ENCODE assay signal across 8 cellular contexts in genomic region chr1:32014937-32015363, GRCh38. TPM values are rescaled to one million over a fixed set of nuclear protein-coding genes. Genes with fewer than 3 reads are reported as not detected.
DNase-seq lines count a peak whose midpoint lies in the region; ATAC-seq and TF ChIP-seq lines count a peak whose summit lies in the region.

No MANE protein-coding gene starts in this region.

- H3K4me3 ChIP-seq in BJ (ENCODE audit: low read depth, low read length), result peak overlapping the region; percentile 88
- H3K4me3 ChIP-seq in muscle layer of colon (ENCODE audit: low read depth in 1 of 2, low read length in 2 of 2), result peak overlapping the region; percentile 92 to 100

- no peaks in the 10 kb centered on the region for H3K9me3 ChIP-seq in KOPT-K1 (ENCODE audit: insufficient read depth, low read length, poor library complexity, severe bottlenecking)
- no peaks in the 10 kb centered on the region for H3K9me3 ChIP-seq in muscle layer of colon (ENCODE audit: low read length)

- no peaks in the 10 kb centered on the region for H3K9me3 Mint-ChIP-seq in central memory CD8-positive, alpha-beta T cell

- peak overlapping the region; percentile 90 for H3K27ac ChIP-seq in KOPT-K1 (ENCODE audit: low read depth, low read length, poor library complexity, severe bottlenecking)
- H3K27ac ChIP-seq in muscle layer of colon (ENCODE audit: low read depth, low read length), result peak overlapping the region; percentile 95

- peaks cover 21% of the 10 kb centered on the region for H3K4me1 ChIP-seq in muscle layer of colon (ENCODE audit: insufficient read depth, low read length)

- H3K27me3 ChIP-seq in BJ (ENCODE audit: control insufficient read depth, insufficient read depth, low read length) (no peaks in the 10 kb centered on the region), muscle layer of colon (ENCODE audit: control insufficient read depth in 1 of 2, insufficient read depth in 2 of 2, low read length in 2 of 2) (no peaks in the 10 kb centered on the region)

- peak overlapping the region; percentile 97 for H3K9ac ChIP-seq in muscle layer of colon (ENCODE audit: low read length)

- H3K27me3 Mint-ChIP-seq in central memory CD8-positive, alpha-beta T cell, result no peaks in the 10 kb centered on the region

- H3K4me1 Mint-ChIP-seq in central memory CD8-positive, alpha-beta T cell, result peaks cover 49% of the 10 kb centered on the region

- CTCF ChIA-PET in BJ (lab: Yijun Ruan, JAX), result interaction anchor here (1.0 to 2.2 kb wide), 3 partner anchors 33 to 386 kb away, joined by 3 to 8 read pairs (median 4); no protein-coding TSS in a partner anchor

- TF ChIP-seq CTCF in BJ (IDR thresholded peaks at IDR 0.05; ENCODE audit: insufficient read depth, low read depth, low read length), result no peak

- DNase-seq in BJ (ENCODE audit: low read depth) (no peak), posterior cingulate gyrus (no peak), COR-L47 (lab: John Stamatoyannopoulos, UW) (no peak), GDM1 (lab: John Stamatoyannopoulos, UW) (no peak)
- no peak for DNase-seq in central memory CD8-positive, alpha-beta T cell (ENCODE audit: low spot score in 2 of 2)
- DNase-seq in stimulated activated CD8-positive, alpha-beta memory T cell treated with anti-CD3 and anti-CD28 coated beads, Interleukin-4, amount 100 ng/mL, for 48 hours, result no peak

- POLR2A ChIA-PET in BJ (lab: Charles Lee), result interaction anchor here (0.8 kb wide), 1 partner anchor 38 kb away, joined by 4 read pairs; no protein-coding TSS in a partner anchor

- peak overlapping the region; percentile 98 for H3K4me3 Mint-ChIP-seq in central memory CD8-positive, alpha-beta T cell

- no peak for ATAC-seq in central memory CD8-positive, alpha-beta T cell (replicated peaks; ENCODE audit: extremely low read depth, poor library complexity, severe bottlenecking)

- intact Hi-C loops in posterior cingulate gyrus (cut with DNase I), result no loop called here

- H3K36me3 ChIP-seq in BJ (ENCODE audit: control insufficient read depth, insufficient read depth, low read length) (no peaks in the 10 kb centered on the region), KOPT-K1 (ENCODE audit: insufficient read depth, low read length) (peaks cover 46% of the 10 kb centered on the region), muscle layer of colon (ENCODE audit: insufficient read depth, low read length) (peaks cover 4% of the 10 kb centered on the region)

- peaks cover 27% of the 10 kb centered on the region for H3K36me3 Mint-ChIP-seq in central memory CD8-positive, alpha-beta T cell (ENCODE audit: insufficient read depth)

- H3K27ac Mint-ChIP-seq in central memory CD8-positive, alpha-beta T cell (ENCODE audit: low read depth), result peak overlapping the region; percentile 97

RNA-seq across cellular contexts. Expression of gene KHDRBS1, which starts 1.3 kb away (rescaled TPM):
- polyA plus RNA-seq in BJ (2011; rRNA removed), result 24.1 and 27.5 TPM in 2 replicates
- polyA minus RNA-seq in BJ (2011; rRNA and poly(A)+ RNA removed), result 23.0 and 36.3 TPM in 2 replicates

RNA-seq across cellular contexts. Expression of gene TMEM39B, which starts 57.8 kb away (rescaled TPM):
- 19.3 and 31.1 TPM in 2 replicates for polyA plus RNA-seq in BJ (2011; rRNA removed)
- 20.7 and 39.8 TPM in 2 replicates for polyA minus RNA-seq in BJ (2011; rRNA and poly(A)+ RNA removed)
